8 cellular contexts compared by ENCODE assay signal in the genomic region with DNA sequence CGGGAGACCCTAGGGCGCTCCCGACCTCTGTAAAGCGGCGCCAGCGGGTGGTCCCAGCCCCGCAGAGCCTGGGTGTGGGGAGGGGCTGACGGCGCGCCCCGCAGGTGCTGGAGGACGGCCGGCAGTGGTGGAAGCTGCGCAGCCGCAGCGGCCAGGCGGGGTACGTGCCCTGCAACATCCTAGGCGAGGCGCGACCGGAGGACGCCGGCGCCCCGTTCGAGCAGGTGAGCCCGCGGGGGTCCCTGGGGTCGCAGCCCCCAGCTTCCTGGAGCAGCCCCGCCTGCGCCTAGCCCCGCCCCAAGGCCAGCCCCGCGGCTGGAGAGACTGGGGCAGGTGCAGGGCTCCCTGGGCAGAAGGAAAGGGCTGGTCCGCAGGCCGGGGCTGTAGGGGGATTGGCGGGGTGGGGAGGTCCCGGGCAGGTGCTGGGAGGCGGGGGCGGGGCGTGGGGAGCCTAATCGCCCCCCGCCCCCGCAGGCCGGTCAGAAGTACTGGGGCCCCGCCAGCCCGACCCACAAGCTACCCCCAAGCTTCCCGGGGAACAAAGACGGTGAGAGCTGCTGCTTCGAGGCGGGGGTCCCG. TPM values are rescaled to one million over a fixed set of nuclear protein-coding genes. Genes with fewer than 3 reads are reported as not detected.
DNase-seq lines count a peak whose midpoint lies in the region; ATAC-seq, FAIRE-seq and TF ChIP-seq lines count a peak whose summit lies in the region.

No MANE protein-coding gene starts in this region.

- peaks cover 69% of the 10 kb centered on the region for H3K4me1 ChIP-seq in BLaER1
- peaks cover 38% of the 10 kb centered on the region for H3K4me1 ChIP-seq in HepG2 (ENCODE audit: insufficient read depth, low read length)
- peaks cover 7% of the 10 kb centered on the region for H3K4me1 ChIP-seq in HAP-1

- H3K9me3 Mint-ChIP-seq in WTC11: no peaks in the 10 kb centered on the region

- WGBS in HepG2 (ENCODE audit: low lambda C conversion rate): 98% methylated on average over 24 of the region's 53 CpGs

- CTCF ChIA-PET in WTC11 (lab: Charles Lee) (interaction anchor here (0.6 to 6.6 kb wide), 29 partner anchors 11 to 278 kb away, joined by 3 to 94 read pairs (median 5); a partner anchor contains a TSS), HepG2 (lab: Yijun Ruan, JAX; ENCODE audit: low intra/inter-chr PET ratio, low total read pairs) (interaction anchor here (1.9 kb wide), 1 partner anchor 29 kb away, joined by 3 read pairs; no protein-coding TSS in a partner anchor)

- peaks cover 8% of the 10 kb centered on the region for H3K27me3 Mint-ChIP-seq in WTC11 (ENCODE audit: low read depth)

- POLR2A ChIA-PET in WTC11 (lab: Charles Lee) (interaction anchor here (1.0 to 1.6 kb wide), 7 partner anchors 15 to 51 kb away, joined by 3 to 8 read pairs (median 5); a partner anchor contains a TSS), HepG2 (lab: Yijun Ruan, JAX) (interaction anchor here (1.2 to 12.6 kb wide), 5 partner anchors 13 to 28 kb away, joined by 6 to 203 read pairs (median 10); a partner anchor contains a TSS)

- no peaks in the 10 kb centered on the region for H3K9me3 ChIP-seq in BLaER1
- H3K9me3 ChIP-seq in HepG2 (ENCODE audit: low read length): no peaks in the 10 kb centered on the region
- H3K9me3 ChIP-seq in HAP-1: no peaks in the 10 kb centered on the region

- TF ChIP-seq POLR2A in GM12891 (IDR thresholded peaks at IDR 0.05; ENCODE audit: low read depth, low read length): no peak
- peak in 1 of 2 experiments; percentile 37; a peak in 1 of 4 replicates for TF ChIP-seq POLR2A in HepG2 (IDR thresholded peaks at IDR 0.05; ENCODE audit: insufficient read depth in 1 of 2, low read depth in 2 of 2, low read length in 2 of 2)

- FAIRE-seq in GM12891 (lab: Jason Lieb, UNC): peak; percentile 13
- FAIRE-seq in HepG2 (lab: Jason Lieb, UNC): no peak

- peaks cover 54% of the 10 kb centered on the region for H3K27me3 ChIP-seq in BLaER1
- H3K27me3 ChIP-seq in HepG2 (ENCODE audit: control insufficient read depth in 1 of 2, insufficient read depth in 2 of 2, low read length in 2 of 2): no peaks in the 10 kb centered on the region
- peaks cover 8% of the 10 kb centered on the region for H3K27me3 ChIP-seq in HAP-1 (ENCODE audit: low read depth)

- no peak for TF ChIP-seq RAD21 in HepG2 (CRISPR knock-in tag; IDR thresholded peaks at IDR 0.05)

- intact Hi-C loops in HepG2 (cut with micrococcal nuclease; ENCODE audit: unreplicated experiment): no loop called here

- H3K4me3 ChIP-seq in BLaER1: peak overlapping the region; percentile 64
- no peak overlapping the region for H3K4me3 ChIP-seq in HepG2 (replicated peaks in 1 of 3; ENCODE audit: insufficient read depth in 1 of 3, low read depth in 2 of 3, low read length in 3 of 3)
- no peak overlapping the region for H3K4me3 ChIP-seq in HAP-1

- no TSS peak for BruUV-seq in HepG2 (replicated peaks; lab: Mats Ljungman, UMichigan)

- H3K27ac Mint-ChIP-seq in WTC11: no peak overlapping the region

- H3K9ac ChIP-seq in BLaER1 (no peak overlapping the region), HepG2 (ENCODE audit: insufficient read depth, low read depth, low read length) (no peak overlapping the region)

- H3K4me1 Mint-ChIP-seq in WTC11: peaks cover 12% of the 10 kb centered on the region

- no peaks in the 10 kb centered on the region for H3K36me3 ChIP-seq in BLaER1
- H3K36me3 ChIP-seq in HepG2 (replicated peaks in 1 of 2; ENCODE audit: control insufficient read depth in 1 of 2, insufficient read depth in 2 of 2, low read length in 2 of 2): peaks cover 20 to 37% of the 10 kb centered on the region in 2 experiments
- no peaks in the 10 kb centered on the region for H3K36me3 ChIP-seq in HAP-1 (replicated peaks)

- H3K4me2 ChIP-seq in BLaER1 (peak overlapping the region; percentile 88), HepG2 (ENCODE audit: low read depth, low read length) (no peak overlapping the region)

- no peak overlapping the region for H2AFZ ChIP-seq in HepG2 (ENCODE audit: low read length)

- TF ChIP-seq CTCF in WTC11 (IDR thresholded peaks at IDR 0.05) (no peak), HepG2 (CRISPR knock-in tag; IDR thresholded peaks at IDR 0.05) (no peak)

- H3K27ac ChIP-seq in BLaER1 (no peak overlapping the region), HepG2 (ENCODE audit: extremely low read length, insufficient read depth, low read length) (no peak overlapping the region)

- ATAC-seq in WTC11 (peak; percentile 14), HepG2 (no peak), HG02610 (IDR thresholded peaks at IDR 0.05; ENCODE audit: unreplicated experiment) (no peak)

- in situ Hi-C loops in HepG2 (cut with HindIII; ENCODE audit: extremely low pct_ligation_motif_present, low pct_unique_long_range_greater_than_20kb) (loop anchor here (5.0 kb wide), 1 partner anchor 68 kb away; no protein-coding TSS in a partner anchor), HAP-1 (cut with MboI; ENCODE audit: low sequenced_read_pairs) (no loop called here)

- no peak for TF ChIP-seq EP300 in HepG2 (IDR thresholded peaks at IDR 0.05; ENCODE audit: low read depth in 2 of 2, low read length in 2 of 2)
- TF ChIP-seq EP300 in HepG2 (CRISPR knock-in tag; IDR thresholded peaks at IDR 0.05; ENCODE audit: borderline replicate concordance): no peak

- no peak for DNase-seq in GM12891 (ENCODE audit: insufficient read length, low spot score)
- DNase-seq in WTC11 (ENCODE audit: low spot score): peak; percentile 58
- no peak for DNase-seq in HepG2 (ENCODE audit: low spot score)
- DNase-seq in NCI-H1092 treated with DMSO at 0.1 percent for 48 hours (lab: John Stamatoyannopoulos, UW): no peak
- no peak for DNase-seq in putamen (ENCODE audit: low spot score)
- no peak for DNase-seq in HAP-1 (ENCODE audit: low spot score in 2 of 2)

- H3K79me2 ChIP-seq in HepG2 (ENCODE audit: insufficient read depth, low read length): no peaks in the 10 kb centered on the region

- H4K20me1 ChIP-seq in BLaER1 (peaks cover 17% of the 10 kb centered on the region), HepG2 (ENCODE audit: insufficient read depth, low read length) (peaks cover 3% of the 10 kb centered on the region; the same call in 1 of the 2 replicates)

- peak overlapping the region; percentile 69 for H3K4me3 Mint-ChIP-seq in WTC11

- H3K36me3 Mint-ChIP-seq in WTC11: no peaks in the 10 kb centered on the region

RNA-seq across cellular contexts. Expression of a gene that starts 19.7 kb away (rescaled TPM):
- 11.6 TPM for polyA plus RNA-seq in GM12891 (2012; ENCODE audit: low read depth, missing spikeins)
- 49.9 to 56.3 TPM (median 51.6 TPM) in 3 replicates for total RNA-seq in WTC11 (2021)
- total RNA-seq in HepG2 (2016; rRNA removed; fragmentation: Illumina TruSeq; extraction: Trizol): 55.6 and 89.3 TPM in 2 replicates
- total RNA-seq in HepG2 (2016; cell fraction: cytosol; rRNA removed; fragmentation: Illumina TruSeq; extraction: Trizol; ENCODE audit: low read depth): 23.4 and 26.5 TPM in 2 replicates
- total RNA-seq in HepG2 (2016; cell fraction: insoluble cytoplasmic fraction; rRNA removed; fragmentation: Illumina TruSeq; extraction: Trizol): 59.5 and 96.0 TPM in 2 replicates
- 40.7 and 48.2 TPM in 2 replicates for total RNA-seq in HepG2 (2016; cell fraction: membrane; rRNA removed; fragmentation: Illumina TruSeq; extraction: Trizol)
- total RNA-seq in HepG2 (2016; cell fraction: nucleus; rRNA removed; fragmentation: Illumina TruSeq; extraction: Trizol): 113 TPM in 2 replicates
- 416 and 597 TPM in 2 replicates for polyA plus RNA-seq in HepG2 (2011; rRNA removed)
- polyA plus RNA-seq in HepG2 (2011; cell fraction: cytosol; rRNA removed): 128 and 201 TPM in 2 replicates
- polyA plus RNA-seq in HepG2 (2011; cell fraction: nucleus; rRNA removed): 5,456 and 6,377 TPM in 2 replicates
- polyA plus RNA-seq in HepG2 (2012): 164 and 263 TPM in 2 replicates
- polyA plus RNA-seq in HepG2 (2016; cell fraction: cytosol; fragmentation: Illumina TruSeq; extraction: Trizol; ENCODE audit: low read depth): 26.4 and 28.2 TPM in 2 replicates
- polyA plus RNA-seq in HepG2 (2016; cell fraction: insoluble cytoplasmic fraction; fragmentation: Illumina TruSeq; extraction: Trizol; ENCODE audit: low read depth): 71.6 and 87.9 TPM in 2 replicates
- 43.4 and 44.2 TPM in 2 replicates for polyA plus RNA-seq in HepG2 (2016; cell fraction: membrane; fragmentation: Illumina TruSeq; extraction: Trizol; ENCODE audit: low read depth)
- 595 and 650 TPM in 2 replicates for polyA plus RNA-seq in HepG2 (2016; cell fraction: nucleus; fragmentation: Illumina TruSeq; extraction: Trizol; ENCODE audit: insufficient read depth, low read depth)
- polyA minus RNA-seq in HepG2 (2011; rRNA and poly(A)+ RNA removed; ENCODE audit: low replicate concordance): 35.7 and 322 TPM in 2 replicates
- polyA minus RNA-seq in HepG2 (2011; cell fraction: cytosol; rRNA and poly(A)+ RNA removed): 77.0 and 84.5 TPM in 2 replicates
- 292 and 312 TPM in 2 replicates for polyA minus RNA-seq in HepG2 (2011; cell fraction: nucleus; rRNA and poly(A)+ RNA removed)

RNA-seq across cellular contexts. Expression of a gene that starts 21.6 kb away (rescaled TPM):
- polyA plus RNA-seq in GM12891 (2012; ENCODE audit: low read depth, missing spikeins): 131 TPM
- 314 to 352 TPM (median 343 TPM) in 3 replicates for total RNA-seq in WTC11 (2021)
- 240 and 336 TPM in 2 replicates for total RNA-seq in HepG2 (2016; rRNA removed; fragmentation: Illumina TruSeq; extraction: Trizol)
- total RNA-seq in HepG2 (2016; cell fraction: cytosol; rRNA removed; fragmentation: Illumina TruSeq; extraction: Trizol; ENCODE audit: low read depth): 94.7 and 94.9 TPM in 2 replicates
- 233 and 351 TPM in 2 replicates for total RNA-seq in HepG2 (2016; cell fraction: insoluble cytoplasmic fraction; rRNA removed; fragmentation: Illumina TruSeq; extraction: Trizol)
- 97.2 and 101 TPM in 2 replicates for total RNA-seq in HepG2 (2016; cell fraction: membrane; rRNA removed; fragmentation: Illumina TruSeq; extraction: Trizol)
- 84.2 and 97.2 TPM in 2 replicates for total RNA-seq in HepG2 (2016; cell fraction: nucleus; rRNA removed; fragmentation: Illumina TruSeq; extraction: Trizol)
- polyA plus RNA-seq in HepG2 (2011; rRNA removed): 88.1 and 107 TPM in 2 replicates
- polyA plus RNA-seq in HepG2 (2011; cell fraction: cytosol; rRNA removed): 93.4 and 124 TPM in 2 replicates
- 50.1 and 56.3 TPM in 2 replicates for polyA plus RNA-seq in HepG2 (2011; cell fraction: nucleus; rRNA removed)
- 89.8 and 93.0 TPM in 2 replicates for polyA plus RNA-seq in HepG2 (2012)
- 78.6 and 81.5 TPM in 2 replicates for polyA plus RNA-seq in HepG2 (2016; cell fraction: cytosol; fragmentation: Illumina TruSeq; extraction: Trizol; ENCODE audit: low read depth)
- polyA plus RNA-seq in HepG2 (2016; cell fraction: insoluble cytoplasmic fraction; fragmentation: Illumina TruSeq; extraction: Trizol; ENCODE audit: low read depth): 291 and 296 TPM in 2 replicates
- 74.1 and 77.8 TPM in 2 replicates for polyA plus RNA-seq in HepG2 (2016; cell fraction: membrane; fragmentation: Illumina TruSeq; extraction: Trizol; ENCODE audit: low read depth)
- polyA plus RNA-seq in HepG2 (2016; cell fraction: nucleus; fragmentation: Illumina TruSeq; extraction: Trizol; ENCODE audit: insufficient read depth, low read depth): 141 and 146 TPM in 2 replicates
- polyA minus RNA-seq in HepG2 (2011; rRNA and poly(A)+ RNA removed; ENCODE audit: low replicate concordance): 76.8 and 132 TPM in 2 replicates
- polyA minus RNA-seq in HepG2 (2011; cell fraction: cytosol; rRNA and poly(A)+ RNA removed): 46.9 and 78.3 TPM in 2 replicates
- polyA minus RNA-seq in HepG2 (2011; cell fraction: nucleus; rRNA and poly(A)+ RNA removed): 15.8 and 16.4 TPM in 2 replicates

RNA-seq across cellular contexts. Expression of a gene that starts 30.1 kb away (rescaled TPM):
- 16.4 TPM for polyA plus RNA-seq in GM12891 (2012; ENCODE audit: low read depth, missing spikeins)
- total RNA-seq in WTC11 (2021) (23.4 to 28.4 TPM (median 24.5 TPM) in 3 replicates), HepG2 (2016; rRNA removed; fragmentation: Illumina TruSeq; extraction: Trizol) (2.7 and 5.6 TPM in 2 replicates)
- total RNA-seq in HepG2 (2016; cell fraction: cytosol; rRNA removed; fragmentation: Illumina TruSeq; extraction: Trizol; ENCODE audit: low read depth): 0.71 and 1.1 TPM in 2 replicates
- total RNA-seq in HepG2 (2016; cell fraction: insoluble cytoplasmic fraction; rRNA removed; fragmentation: Illumina TruSeq; extraction: Trizol): 2.5 and 6.4 TPM in 2 replicates
- 2.9 and 3.2 TPM in 2 replicates for total RNA-seq in HepG2 (2016; cell fraction: membrane; rRNA removed; fragmentation: Illumina TruSeq; extraction: Trizol)
- total RNA-seq in HepG2 (2016; cell fraction: nucleus; rRNA removed; fragmentation: Illumina TruSeq; extraction: Trizol): 6.8 and 8.5 TPM in 2 replicates
- 17.1 and 20.9 TPM in 2 replicates for polyA plus RNA-seq in HepG2 (2011; rRNA removed)
- polyA plus RNA-seq in HepG2 (2011; cell fraction: cytosol; rRNA removed): 13.5 and 14.1 TPM in 2 replicates
- polyA plus RNA-seq in HepG2 (2011; cell fraction: nucleus; rRNA removed): 42.7 and 42.8 TPM in 2 replicates
- polyA plus RNA-seq in HepG2 (2012): 20.6 and 20.8 TPM in 2 replicates
- 1.3 and 1.4 TPM in 2 replicates for polyA plus RNA-seq in HepG2 (2016; cell fraction: cytosol; fragmentation: Illumina TruSeq; extraction: Trizol; ENCODE audit: low read depth)
- polyA plus RNA-seq in HepG2 (2016; cell fraction: insoluble cytoplasmic fraction; fragmentation: Illumina TruSeq; extraction: Trizol; ENCODE audit: low read depth): 3.6 and 3.8 TPM in 2 replicates
- 2.4 and 2.9 TPM in 2 replicates for polyA plus RNA-seq in HepG2 (2016; cell fraction: membrane; fragmentation: Illumina TruSeq; extraction: Trizol; ENCODE audit: low read depth)
- polyA plus RNA-seq in HepG2 (2016; cell fraction: nucleus; fragmentation: Illumina TruSeq; extraction: Trizol; ENCODE audit: insufficient read depth, low read depth): 21.0 and 22.8 TPM in 2 replicates
- polyA minus RNA-seq in HepG2 (2011; rRNA and poly(A)+ RNA removed; ENCODE audit: low replicate concordance): 5.4 and 7.9 TPM in 2 replicates
- 1.9 and 3.8 TPM in 2 replicates for polyA minus RNA-seq in HepG2 (2011; cell fraction: cytosol; rRNA and poly(A)+ RNA removed)
- 11.6 and 13.4 TPM in 2 replicates for polyA minus RNA-seq in HepG2 (2011; cell fraction: nucleus; rRNA and poly(A)+ RNA removed)

RNA-seq across cellular contexts. Expression of a gene that starts 30.7 kb away (rescaled TPM):
- 21.8 TPM for polyA plus RNA-seq in GM12891 (2012; ENCODE audit: low read depth, missing spikeins)
- total RNA-seq in WTC11 (2021) (62.2 to 85.3 TPM (median 81.1 TPM) in 3 replicates), HepG2 (2016; rRNA removed; fragmentation: Illumina TruSeq; extraction: Trizol) (18.2 and 29.6 TPM in 2 replicates)
- total RNA-seq in HepG2 (2016; cell fraction: cytosol; rRNA removed; fragmentation: Illumina TruSeq; extraction: Trizol; ENCODE audit: low read depth): 52.0 and 58.7 TPM in 2 replicates
- 20.8 and 32.8 TPM in 2 replicates for total RNA-seq in HepG2 (2016; cell fraction: insoluble cytoplasmic fraction; rRNA removed; fragmentation: Illumina TruSeq; extraction: Trizol)
- total RNA-seq in HepG2 (2016; cell fraction: membrane; rRNA removed; fragmentation: Illumina TruSeq; extraction: Trizol): 63.0 and 70.8 TPM in 2 replicates
- total RNA-seq in HepG2 (2016; cell fraction: nucleus; rRNA removed; fragmentation: Illumina TruSeq; extraction: Trizol): 23.5 and 24.2 TPM in 2 replicates
- polyA plus RNA-seq in HepG2 (2011; rRNA removed): 22.3 and 31.6 TPM in 2 replicates
- 18.7 and 21.9 TPM in 2 replicates for polyA plus RNA-seq in HepG2 (2011; cell fraction: cytosol; rRNA removed)
- polyA plus RNA-seq in HepG2 (2011; cell fraction: nucleus; rRNA removed): 48.8 and 50.2 TPM in 2 replicates
- 24.8 and 28.9 TPM in 2 replicates for polyA plus RNA-seq in HepG2 (2012)
- polyA plus RNA-seq in HepG2 (2016; cell fraction: cytosol; fragmentation: Illumina TruSeq; extraction: Trizol; ENCODE audit: low read depth): 54.2 and 64.1 TPM in 2 replicates
- 20.0 and 24.6 TPM in 2 replicates for polyA plus RNA-seq in HepG2 (2016; cell fraction: insoluble cytoplasmic fraction; fragmentation: Illumina TruSeq; extraction: Trizol; ENCODE audit: low read depth)
- polyA plus RNA-seq in HepG2 (2016; cell fraction: membrane; fragmentation: Illumina TruSeq; extraction: Trizol; ENCODE audit: low read depth): 53.8 and 73.1 TPM in 2 replicates
- 41.0 and 44.0 TPM in 2 replicates for polyA plus RNA-seq in HepG2 (2016; cell fraction: nucleus; fragmentation: Illumina TruSeq; extraction: Trizol; ENCODE audit: insufficient read depth, low read depth)
- 25.5 and 31.1 TPM in 2 replicates for polyA minus RNA-seq in HepG2 (2011; rRNA and poly(A)+ RNA removed; ENCODE audit: low replicate concordance)
- 12.7 and 21.4 TPM in 2 replicates for polyA minus RNA-seq in HepG2 (2011; cell fraction: cytosol; rRNA and poly(A)+ RNA removed)
- polyA minus RNA-seq in HepG2 (2011; cell fraction: nucleus; rRNA and poly(A)+ RNA removed): 27.7 and 32.9 TPM in 2 replicates

RNA-seq across cellular contexts. Expression of a gene that starts 51.6 kb away (rescaled TPM):
- polyA plus RNA-seq in GM12891 (2012; ENCODE audit: low read depth, missing spikeins): 22.8 TPM
- total RNA-seq in WTC11 (2021): 81.9 to 87.6 TPM (median 87.5 TPM) in 3 replicates
- total RNA-seq in HepG2 (2016; rRNA removed; fragmentation: Illumina TruSeq; extraction: Trizol): 35.8 and 60.5 TPM in 2 replicates
- total RNA-seq in HepG2 (2016; cell fraction: cytosol; rRNA removed; fragmentation: Illumina TruSeq; extraction: Trizol; ENCODE audit: low read depth): 8.1 and 9.3 TPM in 2 replicates
- total RNA-seq in HepG2 (2016; cell fraction: insoluble cytoplasmic fraction; rRNA removed; fragmentation: Illumina TruSeq; extraction: Trizol): 33.7 and 52.3 TPM in 2 replicates
- 20.6 and 22.3 TPM in 2 replicates for total RNA-seq in HepG2 (2016; cell fraction: membrane; rRNA removed; fragmentation: Illumina TruSeq; extraction: Trizol)
- 42.6 and 48.3 TPM in 2 replicates for total RNA-seq in HepG2 (2016; cell fraction: nucleus; rRNA removed; fragmentation: Illumina TruSeq; extraction: Trizol)
- 31.3 and 40.0 TPM in 2 replicates for polyA plus RNA-seq in HepG2 (2011; rRNA removed)
- 18.2 and 31.2 TPM in 2 replicates for polyA plus RNA-seq in HepG2 (2011; cell fraction: cytosol; rRNA removed)
- polyA plus RNA-seq in HepG2 (2011; cell fraction: nucleus; rRNA removed): 244 and 302 TPM in 2 replicates
- polyA plus RNA-seq in HepG2 (2012): 22.2 and 27.6 TPM in 2 replicates
- polyA plus RNA-seq in HepG2 (2016; cell fraction: cytosol; fragmentation: Illumina TruSeq; extraction: Trizol; ENCODE audit: low read depth): 7.3 and 8.3 TPM in 2 replicates
- 29.8 and 37.5 TPM in 2 replicates for polyA plus RNA-seq in HepG2 (2016; cell fraction: insoluble cytoplasmic fraction; fragmentation: Illumina TruSeq; extraction: Trizol; ENCODE audit: low read depth)
- polyA plus RNA-seq in HepG2 (2016; cell fraction: membrane; fragmentation: Illumina TruSeq; extraction: Trizol; ENCODE audit: low read depth): 10.4 and 13.8 TPM in 2 replicates
- 92.6 and 114 TPM in 2 replicates for polyA plus RNA-seq in HepG2 (2016; cell fraction: nucleus; fragmentation: Illumina TruSeq; extraction: Trizol; ENCODE audit: insufficient read depth, low read depth)
- 20.9 and 51.8 TPM in 2 replicates for polyA minus RNA-seq in HepG2 (2011; rRNA and poly(A)+ RNA removed; ENCODE audit: low replicate concordance)
- polyA minus RNA-seq in HepG2 (2011; cell fraction: cytosol; rRNA and poly(A)+ RNA removed): 15.0 and 21.0 TPM in 2 replicates
- 25.6 and 29.0 TPM in 2 replicates for polyA minus RNA-seq in HepG2 (2011; cell fraction: nucleus; rRNA and poly(A)+ RNA removed)
